ENCODE assay signal across 19 cellular contexts in the genomic region with DNA sequence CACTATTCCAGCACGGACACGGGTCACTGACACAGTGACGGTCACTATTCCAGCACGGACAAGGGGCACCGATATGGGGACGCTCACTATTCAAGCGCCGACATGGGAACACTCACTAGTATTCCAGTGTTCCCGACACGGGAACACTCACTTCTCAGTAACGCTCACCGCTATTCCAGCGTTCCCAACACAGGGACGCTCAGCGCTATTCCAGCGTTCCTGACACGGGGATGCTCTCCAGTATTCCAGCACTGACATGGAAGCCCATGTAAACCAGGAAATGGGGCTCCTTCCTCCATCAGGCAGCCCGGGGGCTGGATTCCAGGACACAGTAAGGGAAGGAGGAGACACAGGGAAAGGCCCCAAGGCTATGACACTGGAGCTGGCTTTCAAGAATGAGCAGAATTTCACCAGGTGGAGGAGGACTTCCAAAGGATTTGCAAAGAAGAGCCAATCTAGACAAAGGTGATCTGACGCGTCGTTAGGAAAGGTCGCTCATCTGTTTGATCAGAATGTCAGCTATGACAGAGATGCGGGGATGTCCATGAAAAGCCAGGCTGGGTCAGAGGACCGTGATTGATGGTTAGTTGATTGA.
DNase-seq lines count a peak whose midpoint lies in the region; ATAC-seq and TF ChIP-seq lines count a peak whose summit lies in the region.
"Had no signal": no experiment of that assay in that cellular context is flagged by ENCODE, and none has a peak within 500 bp of the region (broad histone marks: within the 10 kb centered on the region; RNA-seq: fewer than 3 reads in every experiment).

No MANE protein-coding gene starts in this region.

- no peak for ATAC-seq in Right ventricle myocardium inferior
- ATAC-seq: CD8-positive, alpha-beta T cell; GM12878 had no signal

- no peak overlapping the region for H3K4me2 ChIP-seq in osteoblast (ENCODE audit: insufficient read depth, low read length)
- H3K4me2 ChIP-seq: A549, BLaER1 had no signal

- H3K27me3 ChIP-seq in right atrium auricular region (no peaks in the 10 kb centered on the region), osteoblast (ENCODE audit: insufficient read depth, low read length) (no peaks in the 10 kb centered on the region), spleen (replicated peaks in 1 of 7) (no peaks in the 10 kb centered on the region)
- H3K27me3 ChIP-seq: BE2C, BLaER1 had no signal

- H3K36me3 ChIP-seq in right atrium auricular region (no peaks in the 10 kb centered on the region), osteoblast (ENCODE audit: insufficient read depth, low read length) (no peaks in the 10 kb centered on the region), spleen (peaks cover 0 to 65% (median 13%) of the 10 kb centered on the region in 6 donors)

- H3K27ac Mint-ChIP-seq in CD14-positive monocyte: no peak overlapping the region
- H3K27ac Mint-ChIP-seq: CD4-positive, alpha-beta T cell; CD8-positive, alpha-beta T cell had no signal

- H3K9me3 ChIP-seq in right atrium auricular region (no peaks in the 10 kb centered on the region), osteoblast (ENCODE audit: low read depth, low read length) (no peaks in the 10 kb centered on the region), spleen (no peaks in the 10 kb centered on the region)
- H3K9me3 ChIP-seq: A549, BE2C, BLaER1, Caco-2 had no signal

- H2AFZ ChIP-seq in osteoblast (ENCODE audit: low read length): no peak overlapping the region

- no peak overlapping the region for H3K27ac ChIP-seq in right atrium auricular region
- no peak overlapping the region for H3K27ac ChIP-seq in osteoblast (ENCODE audit: low read depth, low read length)
- H3K27ac ChIP-seq in spleen: no peak overlapping the region
- H3K27ac ChIP-seq: 22Rv1, A549, BLaER1 had no signal

- H3K9me3 Mint-ChIP-seq in CD14-positive monocyte: peaks cover 0 to 21% (median 9%) of the 10 kb centered on the region in 7 donors
- H3K9me3 Mint-ChIP-seq: CD4-positive, alpha-beta T cell; CD8-positive, alpha-beta T cell had no signal

- H3K36me3 Mint-ChIP-seq in CD14-positive monocyte: peaks cover 29 to 34% of the 10 kb centered on the region in 2 donors

- WGBS in spleen, 5 donors: 93 to 97% (median 93%) methylated on average over 22 to 24 of the region's 24 CpGs

- H3K4me1 Mint-ChIP-seq in CD14-positive monocyte: no peaks in the 10 kb centered on the region

- no peaks in the 10 kb centered on the region for H4K20me1 ChIP-seq in osteoblast (ENCODE audit: insufficient read depth, low read length)

- no peak for TF ChIP-seq POLR2A in spleen (IDR thresholded peaks at IDR 0.05)

- no peaks in the 10 kb centered on the region for H3K27me3 Mint-ChIP-seq in CD14-positive monocyte (ENCODE audit: low read depth in 3 of 3)
- H3K27me3 Mint-ChIP-seq: CD4-positive, alpha-beta T cell had no signal

- intact Hi-C loops in Right ventricle myocardium inferior (cut with DNase I) (no loop called here), spleen (cut with DNase I; ENCODE audit: low total_unique reads) (no loop called here), CD14-positive monocyte (cut with micrococcal nuclease) (no loop called here)

- DNase-seq in Right ventricle myocardium inferior (ENCODE audit: missing footprints): peak; percentile 51
- no peak for DNase-seq in right atrium auricular region (ENCODE audit: low spot score)
- peak; percentile 69 for DNase-seq in ELF-1 (ENCODE audit: low read depth, low spot score)
- DNase-seq in osteoblast (ENCODE audit: insufficient read length, low spot score, missing footprints): peak; percentile 77
- DNase-seq in spleen: peak; percentile 52
- no peak for DNase-seq in NCI-H1694 treated with DMSO at 0.1 percent for 48 hours (lab: John Stamatoyannopoulos, UW)
- DNase-seq in CD14-positive monocyte (ENCODE audit: low spot score): no peak
- DNase-seq: BE2C; C1 segment of cervical spinal cord; Caco-2; Calu3; CD4-positive, alpha-beta T cell; CD8-positive, alpha-beta T cell; DMS79 treated with DMSO at 0.1 percent for 48 hours; GDM1 had no signal

- no peak overlapping the region for H3K4me3 Mint-ChIP-seq in CD14-positive monocyte
- H3K4me3 Mint-ChIP-seq: CD4-positive, alpha-beta T cell; CD8-positive, alpha-beta T cell had no signal

- H3K4me3 ChIP-seq in right atrium auricular region: no peak overlapping the region
- H3K4me3 ChIP-seq in osteoblast (ENCODE audit: insufficient read depth, low read length): no peak overlapping the region
- no peak overlapping the region for H3K4me3 ChIP-seq in spleen
- H3K4me3 ChIP-seq: A549, BLaER1, GM12878 had no signal

- H3K79me2 ChIP-seq in osteoblast (ENCODE audit: insufficient read depth, low read length): no peaks in the 10 kb centered on the region

- TF ChIP-seq CTCF in right atrium auricular region (IDR thresholded peaks at IDR 0.05) (no peak), osteoblast (IDR thresholded peaks at IDR 0.05; ENCODE audit: extremely low read depth, low read depth, low read length) (no peak), spleen (IDR thresholded peaks at IDR 0.05 in 8 of 11, conservative IDR thresholded peaks at IDR 0.05 in 3 of 11) (no peak), CD14-positive monocyte (IDR thresholded peaks at IDR 0.05) (no peak)

- H3K4me1 ChIP-seq in right atrium auricular region: no peaks in the 10 kb centered on the region
- no peaks in the 10 kb centered on the region for H3K4me1 ChIP-seq in osteoblast (ENCODE audit: insufficient read depth, low read length)
- H3K4me1 ChIP-seq in spleen: no peaks in the 10 kb centered on the region
- H3K4me1 ChIP-seq: A549, BE2C, Caco-2 had no signal

Comparison
In these comparisons a context has a peak if more than half of its experiments do, and no peak if none do; other contexts are left out.
1. DNase-seq: peak in Right ventricle myocardium inferior (single experiment), ELF-1 (single experiment), osteoblast (single experiment) and spleen (single experiment); none in right atrium auricular region (single experiment), NCI-H1694 treated with DMSO at 0.1 percent for 48 hours (single experiment) and CD14-positive monocyte (single experiment).